ENCODE assay signal across 3 cellular contexts in the genomic region with DNA sequence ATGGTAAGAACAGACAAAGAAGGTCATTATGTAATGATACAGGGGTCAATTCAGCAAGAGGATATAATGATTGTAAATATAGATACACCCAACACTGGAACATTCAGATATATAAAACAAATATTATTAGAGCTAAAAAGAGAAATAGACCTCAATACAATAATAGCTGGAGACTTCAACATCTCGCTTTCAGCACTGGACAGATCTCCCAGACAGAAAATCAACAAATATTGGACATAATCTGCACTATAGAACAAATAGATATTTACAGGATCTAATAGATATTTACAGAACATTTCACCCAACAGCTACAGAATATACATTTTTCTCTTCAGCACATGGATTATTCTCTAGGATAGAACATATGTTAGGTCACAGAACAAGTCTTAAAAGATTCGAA.
A peak's percentile ranks its signal among the peaks of the same experiment; 100 is the strongest.
TF ChIP-seq lines count a peak whose summit lies in the region.

No MANE protein-coding gene starts in this region.

TF ChIP-seq in A549, 52 proteins besides CTCF, POLR2A, EP300 and RAD21 (continued from another document):
- TF ChIP-seq, protein P1, sequence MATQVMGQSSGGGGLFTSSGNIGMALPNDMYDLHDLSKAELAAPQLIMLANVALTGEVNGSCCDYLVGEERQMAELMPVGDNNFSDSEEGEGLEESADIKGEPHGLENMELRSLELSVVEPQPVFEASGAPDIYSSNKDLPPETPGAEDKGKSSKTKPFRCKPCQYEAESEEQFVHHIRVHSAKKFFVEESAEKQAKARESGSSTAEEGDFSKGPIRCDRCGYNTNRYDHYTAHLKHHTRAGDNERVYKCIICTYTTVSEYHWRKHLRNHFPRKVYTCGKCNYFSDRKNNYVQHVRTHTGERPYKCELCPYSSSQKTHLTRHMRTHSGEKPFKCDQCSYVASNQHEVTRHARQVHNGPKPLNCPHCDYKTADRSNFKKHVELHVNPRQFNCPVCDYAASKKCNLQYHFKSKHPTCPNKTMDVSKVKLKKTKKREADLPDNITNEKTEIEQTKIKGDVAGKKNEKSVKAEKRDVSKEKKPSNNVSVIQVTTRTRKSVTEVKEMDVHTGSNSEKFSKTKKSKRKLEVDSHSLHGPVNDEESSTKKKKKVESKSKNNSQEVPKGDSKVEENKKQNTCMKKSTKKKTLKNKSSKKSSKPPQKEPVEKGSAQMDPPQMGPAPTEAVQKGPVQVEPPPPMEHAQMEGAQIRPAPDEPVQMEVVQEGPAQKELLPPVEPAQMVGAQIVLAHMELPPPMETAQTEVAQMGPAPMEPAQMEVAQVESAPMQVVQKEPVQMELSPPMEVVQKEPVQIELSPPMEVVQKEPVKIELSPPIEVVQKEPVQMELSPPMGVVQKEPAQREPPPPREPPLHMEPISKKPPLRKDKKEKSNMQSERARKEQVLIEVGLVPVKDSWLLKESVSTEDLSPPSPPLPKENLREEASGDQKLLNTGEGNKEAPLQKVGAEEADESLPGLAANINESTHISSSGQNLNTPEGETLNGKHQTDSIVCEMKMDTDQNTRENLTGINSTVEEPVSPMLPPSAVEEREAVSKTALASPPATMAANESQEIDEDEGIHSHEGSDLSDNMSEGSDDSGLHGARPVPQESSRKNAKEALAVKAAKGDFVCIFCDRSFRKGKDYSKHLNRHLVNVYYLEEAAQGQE (IDR thresholded peaks at IDR 0.05) = peak; percentile 79
- no peak for TF ChIP-seq MYC (IDR thresholded peaks at IDR 0.05; ENCODE audit: borderline replicate concordance, low read length)

TF ChIP-seq in Ishikawa, 13 proteins besides CTCF, POLR2A, EP300 and RAD21 (continued from another document):
- TF ChIP-seq, protein P1 (IDR thresholded peaks at IDR 0.05; ENCODE audit: low read depth) = peak; percentile 74
- TF ChIP-seq, protein P2, sequence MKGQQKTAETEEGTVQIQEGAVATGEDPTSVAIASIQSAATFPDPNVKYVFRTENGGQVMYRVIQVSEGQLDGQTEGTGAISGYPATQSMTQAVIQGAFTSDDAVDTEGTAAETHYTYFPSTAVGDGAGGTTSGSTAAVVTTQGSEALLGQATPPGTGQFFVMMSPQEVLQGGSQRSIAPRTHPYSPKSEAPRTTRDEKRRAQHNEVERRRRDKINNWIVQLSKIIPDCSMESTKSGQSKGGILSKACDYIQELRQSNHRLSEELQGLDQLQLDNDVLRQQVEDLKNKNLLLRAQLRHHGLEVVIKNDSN (IDR thresholded peaks at IDR 0.05) = no peak
- TF ChIP-seq ZBTB7A (IDR thresholded peaks at IDR 0.05; ENCODE audit: low read depth) (no peak), FOXM1 (IDR thresholded peaks at IDR 0.05; ENCODE audit: borderline replicate concordance, low read depth) (no peak)
- TF ChIP-seq, protein P3, sequence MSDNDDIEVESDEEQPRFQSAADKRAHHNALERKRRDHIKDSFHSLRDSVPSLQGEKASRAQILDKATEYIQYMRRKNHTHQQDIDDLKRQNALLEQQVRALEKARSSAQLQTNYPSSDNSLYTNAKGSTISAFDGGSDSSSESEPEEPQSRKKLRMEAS (IDR thresholded peaks at IDR 0.05) = no peak

TF ChIP-seq in GM12878, 131 proteins besides CTCF, POLR2A, EP300 and RAD21 (continued from another document):
- TF ChIP-seq, protein P4, sequence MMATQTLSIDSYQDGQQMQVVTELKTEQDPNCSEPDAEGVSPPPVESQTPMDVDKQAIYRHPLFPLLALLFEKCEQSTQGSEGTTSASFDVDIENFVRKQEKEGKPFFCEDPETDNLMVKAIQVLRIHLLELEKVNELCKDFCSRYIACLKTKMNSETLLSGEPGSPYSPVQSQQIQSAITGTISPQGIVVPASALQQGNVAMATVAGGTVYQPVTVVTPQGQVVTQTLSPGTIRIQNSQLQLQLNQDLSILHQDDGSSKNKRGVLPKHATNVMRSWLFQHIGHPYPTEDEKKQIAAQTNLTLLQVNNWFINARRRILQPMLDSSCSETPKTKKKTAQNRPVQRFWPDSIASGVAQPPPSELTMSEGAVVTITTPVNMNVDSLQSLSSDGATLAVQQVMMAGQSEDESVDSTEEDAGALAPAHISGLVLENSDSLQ (IDR thresholded peaks at IDR 0.05) = no peak
- TF ChIP-seq, protein P1 (IDR thresholded peaks at IDR 0.05; ENCODE audit: low read depth, low read length) = 0 out of 2 replicates have a peak, but pooled peaks have one; percentile 53
